In genomic region chr12:113649256-113649830, GRCh38 we compare ENCODE assay signal across 17 cellular contexts.
"Had no signal": no experiment of that assay in that cellular context is flagged by ENCODE, and none has a peak within 500 bp of the region (broad histone marks: within the 10 kb centered on the region; RNA-seq: fewer than 3 reads in every experiment).

No MANE protein-coding gene starts in this region.

- DNase-seq: activated B cell treated with CpG ODN at 0.5 μM for 24 hours; activated effector memory CD4-positive, alpha-beta T cell treated with Interleukin-2 at 50 U/mL for 16 hours; activated naive CD4-positive, alpha-beta T cell treated with Interleukin-2 at 50 U/mL for 16 hours; activated T-cell treated with anti-CD3 and anti-CD28 coated beads for 4 hours; anterior cingulate cortex; cerebellar nuclear complex; colonic mucosa; effector memory CD8-positive, alpha-beta T cell; foreskin fibroblast; heart left ventricle; islet precursor cell; left ventricle myocardium inferior; mesendoderm; natural killer cell; right lobe of liver; stimulated activated CD4-positive, alpha-beta T cell treated with anti-CD3 and anti-CD28 coated beads, Interleukin-2, amount 100 ng/mL, for 48 hours; stimulated activated naive CD4-positive, alpha-beta T cell treated with Interleukin-2 at 50 U/mL for 16 hours had no signal
